7 cellular contexts compared by ENCODE assay signal in the genomic region with DNA sequence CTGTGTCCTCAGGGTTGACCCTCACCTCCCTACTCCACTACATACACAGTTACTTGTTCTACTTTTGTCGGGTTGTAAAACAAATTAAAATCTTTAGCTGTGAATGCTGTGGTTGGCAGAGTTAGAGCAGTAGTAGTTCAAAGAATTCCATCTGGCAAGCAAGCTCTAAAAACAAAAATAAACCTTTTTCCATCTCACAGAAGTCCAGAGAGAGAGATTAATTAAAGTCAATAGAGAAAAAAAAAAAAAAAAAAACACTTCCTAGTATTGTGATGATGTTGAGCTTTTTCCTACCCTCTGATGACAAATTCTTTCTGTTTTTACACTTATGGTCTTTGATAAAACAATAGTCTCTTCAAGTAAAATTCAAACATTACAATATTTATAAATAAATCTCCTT.
"Had no signal": no experiment of that assay in that cellular context is flagged by ENCODE, and none has a peak within 500 bp of the region (broad histone marks: within the 10 kb centered on the region; RNA-seq: fewer than 3 reads in every experiment).

No MANE protein-coding gene starts in this region.

- H3K4me3 Mint-ChIP-seq: GM23338, H9 had no signal

- H3K4me1 Mint-ChIP-seq: GM23338 had no signal

- H3K4me2 ChIP-seq: GM23338 had no signal

- ATAC-seq: GM23338 had no signal

- FAIRE-seq: H1, H54, HTR-8/SVneo had no signal

- DNase-seq: H9, HCEC 1CT, IMR-90 had no signal

- H3K27ac Mint-ChIP-seq: GM23338, H9 had no signal

- H3K4me3 ChIP-seq: GM23338 had no signal
